9 cellular contexts compared by ENCODE assay signal in the genomic region with DNA sequence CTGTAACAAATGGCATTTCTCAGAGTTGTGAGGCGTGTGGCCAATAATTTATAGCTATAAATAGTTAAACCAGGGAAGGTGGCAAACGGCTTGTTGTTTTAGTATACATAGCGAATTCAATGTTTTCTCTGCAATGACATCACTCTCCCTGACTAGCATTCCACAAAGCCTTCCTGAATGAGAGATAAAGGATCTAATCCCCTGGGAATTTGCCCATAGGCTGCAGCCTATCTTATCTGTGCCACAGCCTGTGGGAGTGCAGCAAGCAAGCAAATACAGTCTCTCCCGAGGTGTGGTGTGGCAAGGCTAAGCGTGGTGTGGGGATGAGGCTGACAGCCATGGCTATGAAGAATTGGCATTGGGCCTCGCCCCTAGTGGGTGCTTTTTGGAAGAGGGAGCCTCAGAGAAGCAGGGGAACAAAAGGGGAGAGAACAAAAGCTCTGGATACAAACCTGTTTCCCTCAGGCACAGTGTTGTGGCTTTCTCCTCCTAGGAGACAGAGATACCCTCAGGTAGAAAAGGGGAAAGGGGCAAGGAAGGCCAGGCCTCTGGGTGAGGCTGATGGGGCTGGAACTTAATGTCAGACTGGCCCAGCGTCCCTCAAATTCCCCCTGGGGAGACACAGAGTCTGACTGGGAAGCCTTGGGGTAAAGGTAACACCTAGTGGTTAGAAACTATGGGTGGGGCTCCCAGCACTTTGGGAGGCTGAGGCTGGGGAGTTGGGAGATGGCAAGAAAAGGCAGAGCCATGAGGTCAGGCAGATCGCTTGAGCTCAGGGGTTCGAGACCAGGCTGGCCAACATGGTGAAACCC. TPM values are rescaled to one million over a fixed set of nuclear protein-coding genes. Genes with fewer than 3 reads are reported as not detected.
DNase-seq lines count a peak whose midpoint lies in the region; ATAC-seq and TF ChIP-seq lines count a peak whose summit lies in the region.
"Had no signal": no experiment of that assay in that cellular context is flagged by ENCODE, and none has a peak within 500 bp of the region (broad histone marks: within the 10 kb centered on the region; RNA-seq: fewer than 3 reads in every experiment).

No MANE protein-coding gene starts in this region.

- H3K4me3 Mint-ChIP-seq in endodermal cell, result peak overlapping the region; percentile 15
- H3K4me3 Mint-ChIP-seq in nephron progenitor cell, result no peak overlapping the region

- no peaks in the 10 kb centered on the region for H3K27me3 ChIP-seq in endodermal cell (ENCODE audit: control insufficient read depth, insufficient read depth, low read length, poor library complexity, severe bottlenecking)

- TF ChIP-seq CTCF in endodermal cell (conservative IDR thresholded peaks at IDR 0.05) (no peak), nephron progenitor cell (IDR thresholded peaks at IDR 0.05) (no peak)

- no peak for ATAC-seq in GM21619 (IDR thresholded peaks at IDR 0.05; ENCODE audit: unreplicated experiment)
- ATAC-seq in GM21529 (IDR thresholded peaks at IDR 0.05; ENCODE audit: unreplicated experiment), result no peak

- no peaks in the 10 kb centered on the region for H3K27me3 Mint-ChIP-seq in endodermal cell (ENCODE audit: insufficient read depth)
- H3K27me3 Mint-ChIP-seq in nephron progenitor cell (ENCODE audit: low read depth, poor library complexity), result peaks cover 6% of the 10 kb centered on the region

- peak overlapping the region; percentile 55 for H3K9ac ChIP-seq in endodermal cell (ENCODE audit: extremely low read depth, low read length, poor library complexity, severe bottlenecking)

- H3K36me3 Mint-ChIP-seq in endodermal cell (ENCODE audit: low read depth) (peaks cover 33% of the 10 kb centered on the region), nephron progenitor cell (ENCODE audit: low read depth) (peaks cover 11% of the 10 kb centered on the region)

- H3K27ac ChIP-seq in endodermal cell (ENCODE audit: low read depth, low read length), result peak overlapping the region; percentile 27

- peak overlapping the region; percentile 32 for H3K4me3 ChIP-seq in endodermal cell (ENCODE audit: low read length)

- peaks cover 51% of the 10 kb centered on the region for H3K36me3 ChIP-seq in endodermal cell (ENCODE audit: control insufficient read depth, insufficient read depth, low read length)

- H3K4me1 Mint-ChIP-seq in endodermal cell (peaks cover 67% of the 10 kb centered on the region), nephron progenitor cell (peaks cover 41% of the 10 kb centered on the region)

- DNase-seq in NCI-H1694 treated with DMSO at 0.1 percent for 48 hours (lab: John Stamatoyannopoulos, UW) (peak; percentile 30), NCI-H1694 (lab: John Stamatoyannopoulos, UW) (no peak), NCI-H460 (ENCODE audit: extremely low read depth, low read depth) (peak; percentile 92), endodermal cell (peak; percentile 90), nephron progenitor cell (no peak), putamen (ENCODE audit: low spot score) (no peak)

- H3K27ac Mint-ChIP-seq in endodermal cell (peak overlapping the region; percentile 98), nephron progenitor cell (peak overlapping the region; percentile 79)

- 44 to 76% methylated on average over 5 to 9 of the region's 9 CpGs for WGBS in endodermal cell (ENCODE audit: insufficient coverage in 1 of 2, insufficient read length in 1 of 2), 2 experiments

- H3K9me3 Mint-ChIP-seq in endodermal cell (no peaks in the 10 kb centered on the region), nephron progenitor cell (no peaks in the 10 kb centered on the region)

- H3K4me1 ChIP-seq in endodermal cell (ENCODE audit: control insufficient read depth, insufficient read depth, low read length), result peaks cover 28% of the 10 kb centered on the region

- no peaks in the 10 kb centered on the region for H3K9me3 ChIP-seq in endodermal cell (ENCODE audit: control insufficient read depth, low read length)

RNA-seq across cellular contexts. Expression of a gene that starts 8.9 kb away (rescaled TPM):
- total RNA-seq in NCI-H460 (2014; rRNA removed; shearing (Covaris generic)), result 137 and 138 TPM in 2 replicates
- 114 TPM in 2 replicates for polyA plus RNA-seq in NCI-H460 (2014; cell fraction: nucleus; rRNA removed)
- total RNA-seq in endodermal cell, result 100 to 1,000 TPM; 136 to 221 TPM
- 141 TPM for polyA plus RNA-seq in endodermal cell (2013, experiment 1 of 2)
- 179 TPM for polyA plus RNA-seq in endodermal cell (2013, experiment 2 of 2)

RNA-seq across cellular contexts. Expression of a gene that starts 16.5 kb away (rescaled TPM):
- 0.35 TPM in 1 of 2 replicates, not detected in the other for total RNA-seq in NCI-H460 (2014; rRNA removed; shearing (Covaris generic))
- not detected in 2 replicates for polyA plus RNA-seq in NCI-H460 (2014; cell fraction: nucleus; rRNA removed)
- under 1 TPM; 0.49 to 0.55 TPM for total RNA-seq in endodermal cell
- polyA plus RNA-seq in endodermal cell (2013, experiment 1 of 2), result 0.96 TPM
- polyA plus RNA-seq in endodermal cell (2013, experiment 2 of 2), result 0.54 TPM

RNA-seq across cellular contexts. Expression of a gene that starts 29.0 kb away (rescaled TPM):
- total RNA-seq in NCI-H460 (2014; rRNA removed; shearing (Covaris generic)), result not detected in 2 replicates
- polyA plus RNA-seq in NCI-H460 (2014; cell fraction: nucleus; rRNA removed), result not detected in 2 replicates
- 1 to 10 TPM; 7.5 to 9.2 TPM for total RNA-seq in endodermal cell
- polyA plus RNA-seq in endodermal cell (2013, experiment 1 of 2), result 34.7 TPM
- polyA plus RNA-seq in endodermal cell (2013, experiment 2 of 2), result 30.4 TPM
- polyA plus RNA-seq: BJ had no signal

RNA-seq across cellular contexts. Expression of a gene that starts 37.6 kb away (rescaled TPM):
- not detected in 2 replicates for total RNA-seq in NCI-H460 (2014; rRNA removed; shearing (Covaris generic))
- not detected in 2 replicates for polyA plus RNA-seq in NCI-H460 (2014; cell fraction: nucleus; rRNA removed)
- not detected for total RNA-seq in endodermal cell
- polyA plus RNA-seq in endodermal cell (2013, experiment 1 of 2), result not detected
- not detected for polyA plus RNA-seq in endodermal cell (2013, experiment 2 of 2)
- polyA plus RNA-seq: BJ had no signal

RNA-seq across cellular contexts. Expression of a gene that starts 54.0 kb away (rescaled TPM):
- 0.05 TPM in 1 of 2 replicates, not detected in the other for total RNA-seq in NCI-H460 (2014; rRNA removed; shearing (Covaris generic))
- 1.3 TPM in 1 of 2 replicates, not detected in the other for polyA plus RNA-seq in NCI-H460 (2014; cell fraction: nucleus; rRNA removed)
- total RNA-seq in endodermal cell, result not detected
- polyA plus RNA-seq in endodermal cell (2013, experiment 1 of 2), result not detected
- not detected for polyA plus RNA-seq in endodermal cell (2013, experiment 2 of 2)
- polyA plus RNA-seq: BJ had no signal

Comparison
In these comparisons a context has a peak if more than half of its experiments do, and no peak if none do; other contexts are left out.
1. DNase-seq: peak in NCI-H1694 treated with DMSO at 0.1 percent for 48 hours (single experiment), NCI-H460 (single experiment) and endodermal cell (single experiment); none in NCI-H1694 (single experiment), nephron progenitor cell (single experiment) and putamen (single experiment).